ENCODE assay signal across 8 cellular contexts in the genomic region with DNA sequence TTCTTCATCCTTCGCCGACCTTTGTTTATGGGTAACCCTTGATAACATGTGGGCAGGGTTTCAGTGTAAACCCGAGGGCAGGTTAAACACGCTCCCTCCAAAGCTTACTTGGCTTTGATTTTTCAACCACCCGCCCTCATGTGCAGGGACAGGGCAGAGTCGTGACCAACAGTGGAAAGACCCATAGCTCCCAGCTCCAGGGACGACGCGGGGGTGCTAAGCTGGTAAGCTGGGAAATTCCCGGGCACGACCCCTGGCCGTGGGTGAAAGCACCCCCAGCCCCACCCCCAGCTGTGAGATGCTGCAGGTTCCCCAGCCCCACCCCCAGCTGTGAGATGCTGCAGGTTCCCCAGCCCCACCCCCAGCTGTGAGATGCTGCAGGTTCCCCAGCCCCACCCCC. TPM values are rescaled to one million over a fixed set of nuclear protein-coding genes. Genes with fewer than 3 reads are reported as not detected.
DNase-seq lines count a peak whose midpoint lies in the region; ATAC-seq and TF ChIP-seq lines count a peak whose summit lies in the region.
"Not testable (repeated sequence)": the region's sequence is repeated elsewhere in the genome, so short reads cannot be mapped to it uniquely, and the experiment has no call there.

No MANE protein-coding gene starts in this region.

- TF ChIP-seq CTCF in CD14-positive monocyte (IDR thresholded peaks at IDR 0.05); Peyer's patch (IDR thresholded peaks at IDR 0.05); suprapubic skin (IDR thresholded peaks at IDR 0.05): not testable (repeated sequence)

- not testable (repeated sequence) for H3K9me3 ChIP-seq in Peyer's patch, suprapubic skin

- POLR2A ChIA-PET in activated CD4-positive, alpha-beta memory T cell treated with anti-CD3 and anti-CD28 coated beads for 36 hours (lab: Charles Lee) = interaction anchor here (1.3 to 2.1 kb wide), 4 partner anchors 9 to 47 kb away, joined by 4 to 7 read pairs (median 6); no protein-coding TSS in a partner anchor

- intact Hi-C loops in CD14-positive monocyte (cut with micrococcal nuclease) = loop anchor here (2.0 to 10.0 kb wide), 5 partner anchors 14 to 160 kb away; no protein-coding TSS in a partner anchor
- intact Hi-C loops in activated CD4-positive, alpha-beta memory T cell treated with anti-CD3 and anti-CD28 coated beads for 36 hours (cut with micrococcal nuclease) = loop anchor here (2.0 to 5.0 kb wide), 3 partner anchors 14 to 162 kb away; no protein-coding TSS in a partner anchor
- intact Hi-C loops in sciatic nerve (cut with DNase I) = not testable (repeated sequence)

- ATAC-seq in memory B cell (ENCODE audit: low read depth); sciatic nerve: not testable (repeated sequence)

- not testable (repeated sequence) for H3K27me3 ChIP-seq in Peyer's patch, suprapubic skin

- not testable (repeated sequence) for H3K4me3 ChIP-seq in Peyer's patch, suprapubic skin

- H3K27ac ChIP-seq in Peyer's patch = peak overlapping the region in 3 of 4 donors; percentile 49 to 90 (median 50)
- H3K27ac ChIP-seq in epithelial cell of prostate = peak overlapping the region; percentile 31
- H3K27ac ChIP-seq in suprapubic skin = not testable (repeated sequence)

- DNase-seq in CD14-positive monocyte (ENCODE audit: low spot score); epithelial cell of prostate (ENCODE audit: low read depth, low spot score); memory B cell (ENCODE audit: low spot score in 2 of 2): not testable (repeated sequence)
- DNase-seq in Peyer's patch (peak in 2 of 3 donors; percentile 12 to 45), sciatic nerve (ENCODE audit: low spot score) (peak; percentile 55), suprapubic skin (ENCODE audit: low spot score in 2 of 2) (peak; percentile 49 to 67)
- DNase-seq in activated CD4-positive, alpha-beta memory T cell treated with anti-CD3 and anti-CD28 coated beads for 36 hours = peak; percentile 9
- DNase-seq in activated naive CD4-positive, alpha-beta T cell treated with anti-CD3 and anti-CD28 coated beads, Interleukin-2, amount 50 U/mL, for 16 hours = peak; percentile 8

- peak overlapping the region in 6 of 7 donors; percentile 87 to 95 (median 92) for H3K27ac Mint-ChIP-seq in CD14-positive monocyte
- H3K27ac Mint-ChIP-seq in activated CD4-positive, alpha-beta memory T cell treated with anti-CD3 and anti-CD28 coated beads for 36 hours = peak overlapping the region; percentile 79
- H3K27ac Mint-ChIP-seq in memory B cell = peak overlapping the region; percentile 43

- H3K4me1 ChIP-seq in Peyer's patch (peaks cover 5 to 60% (median 17%) of the 10 kb centered on the region in 4 donors), suprapubic skin (peaks cover 24% of the 10 kb centered on the region)

- H3K27me3 Mint-ChIP-seq in CD14-positive monocyte (ENCODE audit: low read depth in 3 of 3); activated CD4-positive, alpha-beta memory T cell treated with anti-CD3 and anti-CD28 coated beads for 36 hours; memory B cell: not testable (repeated sequence)

- not testable (repeated sequence) for H3K4me3 Mint-ChIP-seq in CD14-positive monocyte; activated CD4-positive, alpha-beta memory T cell treated with anti-CD3 and anti-CD28 coated beads for 36 hours; memory B cell

- H3K36me3 ChIP-seq in Peyer's patch, suprapubic skin: not testable (repeated sequence)

- 74% methylated on average over 11 of the region's 12 CpGs for WGBS in suprapubic skin

- H3K9me3 Mint-ChIP-seq in CD14-positive monocyte; activated CD4-positive, alpha-beta memory T cell treated with anti-CD3 and anti-CD28 coated beads for 36 hours; memory B cell: not testable (repeated sequence)

- TF ChIP-seq POLR2A in Peyer's patch (IDR thresholded peaks at IDR 0.05); suprapubic skin (IDR thresholded peaks at IDR 0.05): not testable (repeated sequence)

- peaks cover 56% of the 10 kb centered on the region for H3K4me1 Mint-ChIP-seq in CD14-positive monocyte
- H3K4me1 Mint-ChIP-seq in activated CD4-positive, alpha-beta memory T cell treated with anti-CD3 and anti-CD28 coated beads for 36 hours (ENCODE audit: low read depth) = peaks cover 73% of the 10 kb centered on the region
- H3K4me1 Mint-ChIP-seq in memory B cell = peaks cover 48% of the 10 kb centered on the region

- H3K36me3 Mint-ChIP-seq in CD14-positive monocyte (peaks cover 33 to 55% of the 10 kb centered on the region in 2 donors), memory B cell (peaks cover 21% of the 10 kb centered on the region)
- H3K36me3 Mint-ChIP-seq in activated CD4-positive, alpha-beta memory T cell treated with anti-CD3 and anti-CD28 coated beads for 36 hours = peaks cover 27% of the 10 kb centered on the region

- not testable (repeated sequence) for TF ChIP-seq EP300 in suprapubic skin (IDR thresholded peaks at IDR 0.05)

- CTCF ChIA-PET in activated CD4-positive, alpha-beta memory T cell treated with anti-CD3 and anti-CD28 coated beads for 36 hours (lab: Charles Lee) = interaction anchor here (1.1 kb wide), 1 partner anchor 112 kb away, joined by 3 read pairs; no protein-coding TSS in a partner anchor

RNA-seq across cellular contexts. Expression of gene RASA3, which starts 17.8 kb away (rescaled TPM):
- polyA plus RNA-seq in CD14-positive monocyte = 10 to 100 TPM in 1 of 2 donors, 1 to 10 TPM in 1; 9.0 to 16.6 TPM
- total RNA-seq in Peyer's patch = 10 to 100 TPM in 1 of 4 donors, 1 to 10 TPM in 3; 3.5 to 41.3 (median 6.9) TPM
- total RNA-seq in activated CD4-positive, alpha-beta memory T cell treated with anti-CD3 and anti-CD28 coated beads for 36 hours = 10 to 100 TPM; 45.9 to 49.3 TPM
- 47.6 TPM for total RNA-seq in sciatic nerve
- 10 to 100 TPM; 15.3 to 37.1 (median 16.4) TPM for total RNA-seq in suprapubic skin
